20 cellular contexts compared by ENCODE assay signal in genomic region chr19:37865930-37866329, GRCh38. TPM values are rescaled to one million over a fixed set of nuclear protein-coding genes. Genes with fewer than 3 reads are reported as not detected.
"Had no signal": no experiment of that assay in that cellular context is flagged by ENCODE, and none has a peak within 500 bp of the region (broad histone marks: within the 10 kb centered on the region; RNA-seq: fewer than 3 reads in every experiment).

No MANE protein-coding gene starts in this region.

RNA-seq across cellular contexts. Expression of gene WDR87, which starts 40.5 kb away (rescaled TPM):
- total RNA-seq: hepatocyte, kidney, left colon, left lung, liver, lower lobe of right lung, mammary epithelial cell, mesothelial cell of epicardium, natural killer cell, occipital lobe, osteocyte, posterior vena cava, psoas muscle, sigmoid colon, spleen, subcutaneous adipose tissue, suprapubic skin, thoracic aorta, upper lobe of right lung had no signal
- polyA plus RNA-seq: hepatocyte, liver, mammary epithelial cell, sigmoid colon, small intestine, spleen had no signal
